ENCODE assay signal across 11 cellular contexts in the genomic region with DNA sequence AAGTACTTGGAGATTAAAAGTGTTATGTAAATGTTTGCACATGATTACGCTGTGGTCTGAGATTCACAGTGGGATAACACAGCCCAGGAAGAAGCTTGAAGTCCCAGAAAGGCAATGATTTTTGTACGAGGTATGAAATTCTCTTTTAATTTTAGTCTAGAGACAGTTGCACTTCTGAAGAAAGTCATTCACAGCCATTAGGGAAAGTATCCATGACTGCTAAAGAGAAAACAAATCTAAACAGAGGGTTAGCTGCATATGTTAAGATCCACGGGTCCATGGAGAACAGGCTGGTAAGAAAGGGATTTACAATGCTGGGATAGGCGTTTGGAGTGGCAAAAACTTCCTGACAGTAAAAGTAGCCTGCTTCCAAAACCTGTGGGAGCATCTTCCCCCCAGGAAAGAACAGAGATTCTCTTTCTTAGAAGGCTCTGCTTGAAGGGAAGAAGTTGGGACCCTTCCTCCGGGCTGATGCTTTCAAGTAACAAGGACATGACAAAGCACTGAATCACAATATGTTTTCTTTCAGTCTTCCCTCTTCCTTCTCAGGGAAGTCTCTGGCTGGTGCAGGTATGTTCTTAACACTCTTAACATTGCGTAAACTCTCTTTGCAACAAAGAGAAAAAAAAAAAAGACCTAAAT.
DNase-seq lines count a peak whose midpoint lies in the region; ATAC-seq and TF ChIP-seq lines count a peak whose summit lies in the region.
"Had no signal": no experiment of that assay in that cellular context is flagged by ENCODE, and none has a peak within 500 bp of the region (broad histone marks: within the 10 kb centered on the region; RNA-seq: fewer than 3 reads in every experiment).

No MANE protein-coding gene starts in this region.

- POLR2A ChIA-PET in HCT116 (lab: Charles Lee), result no interaction called here

- no peak overlapping the region for H3K27ac ChIP-seq in HCT116 (ENCODE audit: low read depth, low read length)
- peak overlapping the region in 12 of 21 experiments; percentile 6 to 86 (median 69) for H3K27ac ChIP-seq in skin epidermis
- H3K27ac ChIP-seq: BLaER1, right lobe of liver had no signal

- CTCF ChIA-PET in HCT116 (lab: Charles Lee), result no interaction called here

- H4K20me1 ChIP-seq in HCT116 (ENCODE audit: insufficient read depth), result no peaks in the 10 kb centered on the region
- H4K20me1 ChIP-seq: BLaER1 had no signal

- ATAC-seq in HCT116, result no peak
- no peak for ATAC-seq in HG03521 (IDR thresholded peaks at IDR 0.05; ENCODE audit: unreplicated experiment)
- ATAC-seq: right lobe of liver had no signal

- no peaks in the 10 kb centered on the region for H3K79me2 ChIP-seq in HCT116 (ENCODE audit: insufficient read depth, low read length)

- no peaks in the 10 kb centered on the region for H3K36me3 ChIP-seq in HCT116 (ENCODE audit: control insufficient read depth in 1 of 2, insufficient read depth in 2 of 2, low read length in 2 of 2)
- H3K36me3 ChIP-seq: BLaER1, right lobe of liver had no signal

- H2AFZ ChIP-seq in HCT116 (ENCODE audit: low read depth, low read length, poor library complexity, severe bottlenecking), result no peak overlapping the region

- no TSS peak for BruUV-seq in HCT116 (replicated peaks; lab: Mats Ljungman, UMichigan)

- H3K9ac ChIP-seq in HCT116 (ENCODE audit: low read length), result no peak overlapping the region
- H3K9ac ChIP-seq: BLaER1 had no signal

- no peaks in the 10 kb centered on the region for H3K9me2 ChIP-seq in HCT116 (ENCODE audit: insufficient read depth)

- no peaks in the 10 kb centered on the region for H3K27me3 ChIP-seq in HCT116 (ENCODE audit: insufficient read depth, low read length)
- H3K27me3 ChIP-seq: BLaER1, right lobe of liver had no signal

- peaks cover 0 to 11% of the 10 kb centered on the region in 2 experiments; a peak in 2 of 4 replicates for H3K9me3 ChIP-seq in HCT116 (ENCODE audit: control insufficient read depth in 1 of 2, insufficient read depth in 1 of 2, low read depth in 1 of 2, low read length in 2 of 2)
- H3K9me3 ChIP-seq: BLaER1, right lobe of liver had no signal

- TF ChIP-seq CTCF in HCT116 (IDR thresholded peaks at IDR 0.05 in 2 of 3, conservative IDR thresholded peaks at IDR 0.05 in 1 of 3; ENCODE audit: borderline replicate concordance in 1 of 3, insufficient read depth in 1 of 3, low read depth in 2 of 3, low read length in 2 of 3), result no peak
- no peak for TF ChIP-seq CTCF in choroid plexus epithelial cell (conservative IDR thresholded peaks at IDR 0.05; ENCODE audit: low read depth, low read length)

- DNase-seq in HCT116 (ENCODE audit: low read depth, low spot score) (no peak), choroid plexus epithelial cell (ENCODE audit: low read depth) (peak; percentile 92), kidney glomerular epithelial cell (lab: John Stamatoyannopoulos, UW) (peak; percentile 60), activated T-cell treated with anti-CD3 and anti-CD28 coated beads for 4 hours (no peak), D341Med (ENCODE audit: low spot score) (no peak), NCI-H1105 (lab: John Stamatoyannopoulos, UW) (no peak)
- DNase-seq: NCI-H2081, right lobe of liver had no signal

- no peaks in the 10 kb centered on the region for H3K4me1 ChIP-seq in HCT116 (ENCODE audit: control insufficient read depth in 1 of 2, insufficient read depth in 2 of 2, low read length in 2 of 2)
- H3K4me1 ChIP-seq: BLaER1, right lobe of liver had no signal

- TF ChIP-seq RAD21 in HCT116 (IDR thresholded peaks at IDR 0.05; ENCODE audit: low read depth), result no peak

- no peak overlapping the region for H3K4me2 ChIP-seq in HCT116 (ENCODE audit: low read length)
- H3K4me2 ChIP-seq: BLaER1 had no signal

- RAD21 ChIA-PET in HCT116 (lab: Charles Lee; ENCODE audit: low non-redundant PET in 1 of 2, low total read pairs in 2 of 2, uncharacterized antibody in 2 of 2, unreplicated experiment in 2 of 2), result no interaction called here

- H3K4me3 ChIP-seq in HCT116 (replicated peaks in 1 of 2; ENCODE audit: low read depth in 1 of 2, low read length in 2 of 2) (no peak overlapping the region), choroid plexus epithelial cell (ENCODE audit: low read depth, low read length) (no peak overlapping the region), skin epidermis (no peak overlapping the region)
- H3K4me3 ChIP-seq: BLaER1, right lobe of liver had no signal

- intact Hi-C loops in HCT116 (cut with micrococcal nuclease), result no loop called here

- TF ChIP-seq POLR2A in HCT116 (IDR thresholded peaks at IDR 0.05; ENCODE audit: borderline replicate concordance, extremely low read depth, insufficient read depth, insufficient read length), result peak; percentile 11

TF ChIP-seq in HCT116, 20 proteins besides CTCF, POLR2A, EP300 and RAD21:
- TF ChIP-seq TCF7L2 (IDR thresholded peaks at IDR 0.05; ENCODE audit: borderline replicate concordance, extremely low read depth, insufficient read depth, insufficient read length) (peak; percentile 17), FOSL1 (IDR thresholded peaks at IDR 0.05; ENCODE audit: low read depth) (no peak)

Comparison
In these comparisons a context has a peak if more than half of its experiments do, and no peak if none do; other contexts are left out.
1. DNase-seq: peak in choroid plexus epithelial cell (single experiment) and kidney glomerular epithelial cell (single experiment); none in HCT116 (single experiment), activated T-cell treated with anti-CD3 and anti-CD28 coated beads for 4 hours (single experiment), D341Med (single experiment) and NCI-H1105 (single experiment).